In the genomic region with DNA sequence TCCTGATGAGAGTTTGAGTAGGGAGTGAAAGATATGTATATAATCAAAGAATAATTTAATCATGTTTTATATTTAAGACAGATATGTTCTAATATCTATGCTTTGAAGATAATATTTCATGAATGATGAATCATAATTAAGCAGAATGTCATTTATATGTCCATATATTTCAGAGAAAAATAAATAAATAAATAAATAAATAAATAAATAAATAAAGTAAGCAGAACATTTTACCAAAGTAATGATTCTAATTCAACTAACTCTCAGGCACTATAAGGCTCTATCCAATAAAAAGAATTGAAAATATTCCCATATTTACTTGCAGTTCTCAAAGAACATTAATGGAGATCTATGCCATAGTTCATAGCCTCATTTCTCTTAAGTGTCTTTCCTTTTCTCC, we compare ENCODE assay signal across 25 cellular contexts. TPM values are rescaled to one million over a fixed set of nuclear protein-coding genes. Genes with fewer than 3 reads are reported as not detected.
"Had no signal": no experiment of that assay in that cellular context is flagged by ENCODE, and none has a peak within 500 bp of the region (broad histone marks: within the 10 kb centered on the region; RNA-seq: fewer than 3 reads in every experiment).

No MANE protein-coding gene starts in this region.

- H3K27ac ChIP-seq: ascending aorta, cardiac muscle cell, SJSA1 had no signal

- H3K27me3 ChIP-seq: ascending aorta, cardiac muscle cell, SJSA1 had no signal

- FAIRE-seq: TTC549 had no signal

- H3K9me3 ChIP-seq: ascending aorta, SJSA1, SK-N-SH had no signal

- H3K4me1 ChIP-seq: ascending aorta had no signal

- H3K36me3 ChIP-seq: ascending aorta, cardiac muscle cell, SJSA1 had no signal

- H3K4me3 ChIP-seq: ascending aorta, cardiac muscle cell, SJSA1 had no signal

- ATAC-seq: activated CD8-positive, alpha-beta T cell treated with anti-CD3 and anti-CD28 coated beads for 36 hours had no signal

- DNase-seq: activated CD4-positive, alpha-beta T cell treated with anti-CD3 and anti-CD28 coated beads, Interleukin-2, amount 10 ng/mL, durations not matched to agents 24 days and 14 days; activated CD4-positive, alpha-beta T cell treated with anti-CD3 and anti-CD28 coated beads, Interleukin-2, amount 50 U/mL, for 4 hours; activated CD8-positive, alpha-beta T cell treated with anti-CD3 and anti-CD28 coated beads for 36 hours; activated gamma-delta T cell; activated naive CD4-positive, alpha-beta T cell treated with Interleukin-2 at 50 U/mL for 16 hours; activated naive CD8-positive, alpha-beta T cell treated with anti-CD3 and anti-CD28 coated beads, Interleukin-2, amount 10 ng/mL, durations not matched to agents 7 days and 5 days; activated T-cell treated with anti-CD3 and anti-CD28 coated beads, Interleukin-2, amount 50 U/mL, for 1 hour; amygdala; Karpas-422; NCI-H1105; NCI-H1417 treated with DMSO at 0.1 percent for 48 hours; NCI-H187 treated with DMSO at 0.1 percent for 48 hours; NCI-H345; NCI-H524 treated with DMSO at 0.1 percent for 48 hours; SHP77 treated with DMSO at 0.1 percent for 48 hours; SK-N-SH had no signal

RNA-seq across cellular contexts. Expression of a gene that starts 36.0 kb away (rescaled TPM):
- total RNA-seq: activated CD4-positive, alpha-beta T cell treated with anti-CD3 and anti-CD28 coated beads, Interleukin-2, amount 10 ng/mL, durations not matched to agents 24 days and 14 days; activated CD8-positive, alpha-beta memory T cell treated with anti-CD3 and anti-CD28 coated beads for 36 hours; activated CD8-positive, alpha-beta T cell treated with anti-CD3 and anti-CD28 coated beads for 36 hours; activated naive CD8-positive, alpha-beta T cell treated with anti-CD3 and anti-CD28 coated beads, Interleukin-2, amount 10 ng/mL, durations not matched to agents 7 days and 5 days; activated T-helper 2 cell treated with anti-CD3 and anti-CD28 coated beads, Interferon-gamma antibody, Interleukin-2, Interleukin-4, amounts not matched to agents 10 μg/mL and 5 μg/mL and 100 μg/mL, durations not matched to agents 14 hours and 24 hours and 36 hours; ascending aorta; cardiac muscle cell; MCF 10A; NCI-H460; RPMI7951; SJSA1 had no signal

RNA-seq across cellular contexts. Expression of a gene that starts 40.9 kb away (rescaled TPM):
- total RNA-seq: activated CD4-positive, alpha-beta T cell treated with anti-CD3 and anti-CD28 coated beads, Interleukin-2, amount 10 ng/mL, durations not matched to agents 24 days and 14 days; activated CD8-positive, alpha-beta memory T cell treated with anti-CD3 and anti-CD28 coated beads for 36 hours; activated CD8-positive, alpha-beta T cell treated with anti-CD3 and anti-CD28 coated beads for 36 hours; activated naive CD8-positive, alpha-beta T cell treated with anti-CD3 and anti-CD28 coated beads, Interleukin-2, amount 10 ng/mL, durations not matched to agents 7 days and 5 days; activated T-helper 2 cell treated with anti-CD3 and anti-CD28 coated beads, Interferon-gamma antibody, Interleukin-2, Interleukin-4, amounts not matched to agents 10 μg/mL and 5 μg/mL and 100 μg/mL, durations not matched to agents 14 hours and 24 hours and 36 hours; ascending aorta; cardiac muscle cell; RPMI7951; SJSA1 had no signal
